In the genomic region with DNA sequence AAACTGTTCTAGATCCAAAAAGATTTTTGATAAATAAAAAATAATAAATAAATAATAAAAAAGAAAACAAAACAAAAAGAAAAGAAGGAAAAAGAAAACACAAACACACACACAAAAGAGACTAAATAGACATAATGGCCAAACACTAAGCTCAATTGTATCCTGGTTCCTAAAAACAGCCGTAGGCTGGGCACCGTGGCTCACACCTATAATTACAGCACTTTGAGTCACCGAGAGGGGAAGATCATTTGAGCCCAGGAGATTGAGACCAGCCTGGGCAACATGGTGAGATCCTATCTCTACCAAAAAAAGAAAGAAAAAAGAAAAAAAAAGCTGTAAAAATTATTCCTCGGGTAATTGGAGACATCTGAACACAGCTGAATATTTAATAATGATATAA, we compare ENCODE assay signal across 26 cellular contexts. TPM values are rescaled to one million over a fixed set of nuclear protein-coding genes. Genes with fewer than 3 reads are reported as not detected.
DNase-seq lines count a peak whose midpoint lies in the region; ATAC-seq and TF ChIP-seq lines count a peak whose summit lies in the region.
"Had no signal": no experiment of that assay in that cellular context is flagged by ENCODE, and none has a peak within 500 bp of the region (broad histone marks: within the 10 kb centered on the region; RNA-seq: fewer than 3 reads in every experiment).

No MANE protein-coding gene starts in this region.

- H3K9me3 Mint-ChIP-seq in T-helper 1 cell treated with Interleukin-12 subunit alpha and Interleukin-12 subunit beta and Interleukin-4 antibody, amounts not matched to agents 30 μg/mL and 1 μg/mL, for 36 hours: no peaks in the 10 kb centered on the region

- peak; percentile 60 for ATAC-seq in esophagus mucosa
- ATAC-seq: activated CD8-positive, alpha-beta memory T cell treated with anti-CD3 and anti-CD28 coated beads, Interleukin-2, amount 10 ng/mL, durations not matched to agents 7 days and 5 days had no signal

- no peaks in the 10 kb centered on the region for H3K27me3 Mint-ChIP-seq in T-helper 1 cell treated with Interleukin-12 subunit alpha and Interleukin-12 subunit beta and Interleukin-4 antibody, amounts not matched to agents 30 μg/mL and 1 μg/mL, for 36 hours (ENCODE audit: low read depth)
- H3K27me3 Mint-ChIP-seq: activated CD8-positive, alpha-beta memory T cell treated with anti-CD3 and anti-CD28 coated beads, Interleukin-2, amount 10 ng/mL, durations not matched to agents 7 days and 5 days; activated naive CD8-positive, alpha-beta T cell had no signal

- intact Hi-C loops in cardiac septum (cut with DNase I): no loop called here

- 64% methylated on average over 4 of the region's 4 CpGs for WGBS in smooth muscle cell (ENCODE audit: low lambda C conversion rate)

- TF ChIP-seq CTCF in OCI-LY3 (IDR thresholded peaks at IDR 0.05; ENCODE audit: low read depth, low read length) (no peak), smooth muscle cell (IDR thresholded peaks at IDR 0.05; ENCODE audit: borderline replicate concordance, insufficient read depth, poor library complexity, severe bottlenecking) (no peak), BE2C (IDR thresholded peaks at IDR 0.05; ENCODE audit: low read depth, low read length) (no peak)

- no peaks in the 10 kb centered on the region for H3K27me3 ChIP-seq in OCI-LY3 (ENCODE audit: low read depth, low read length)
- H3K27me3 ChIP-seq in smooth muscle cell (ENCODE audit: low read depth): no peaks in the 10 kb centered on the region
- H3K27me3 ChIP-seq in Karpas-422 (ENCODE audit: low read length): no peaks in the 10 kb centered on the region
- H3K27me3 ChIP-seq in BE2C: no peaks in the 10 kb centered on the region
- H3K27me3 ChIP-seq: ascending aorta, esophagus muscularis mucosa, transverse colon had no signal

- H3K9ac ChIP-seq in OCI-LY3 (ENCODE audit: low read length) (no peak overlapping the region), smooth muscle cell (ENCODE audit: low read depth) (no peak overlapping the region), Karpas-422 (ENCODE audit: low read length) (no peak overlapping the region)

- H3K36me3 ChIP-seq in OCI-LY3 (replicated peaks; ENCODE audit: low read depth, low read length) (no peaks in the 10 kb centered on the region), smooth muscle cell (ENCODE audit: low read depth) (peaks cover 4% of the 10 kb centered on the region), Karpas-422 (ENCODE audit: insufficient read depth, low read length) (no peaks in the 10 kb centered on the region), BE2C (no peaks in the 10 kb centered on the region)

- H3K27ac ChIP-seq in OCI-LY3 (ENCODE audit: low read length) (no peak overlapping the region), smooth muscle cell (ENCODE audit: low read depth) (peak overlapping the region; percentile 90), Karpas-422 (ENCODE audit: low read length) (no peak overlapping the region)
- H3K27ac ChIP-seq: ascending aorta, esophagus muscularis mucosa, transverse colon had no signal

- H3K4me2 ChIP-seq in OCI-LY3 (ENCODE audit: low read length) (peak overlapping the region; percentile 4; the same call in 1 of the 2 replicates), smooth muscle cell (no peak overlapping the region), Karpas-422 (ENCODE audit: low read depth, low read length, poor library complexity, severe bottlenecking) (no peak overlapping the region)

- no peak overlapping the region for H3K4me3 Mint-ChIP-seq in T-helper 1 cell treated with Interleukin-12 subunit alpha and Interleukin-12 subunit beta and Interleukin-4 antibody, amounts not matched to agents 30 μg/mL and 1 μg/mL, for 36 hours
- H3K4me3 Mint-ChIP-seq: activated CD8-positive, alpha-beta memory T cell treated with anti-CD3 and anti-CD28 coated beads, Interleukin-2, amount 10 ng/mL, durations not matched to agents 7 days and 5 days; activated naive CD8-positive, alpha-beta T cell had no signal

- H3K4me3 ChIP-seq in OCI-LY3 (ENCODE audit: low read length): no peak overlapping the region
- H3K4me3 ChIP-seq in smooth muscle cell: no peak overlapping the region
- H3K4me3 ChIP-seq in Karpas-422 (ENCODE audit: low read length): no peak overlapping the region
- no peak overlapping the region for H3K4me3 ChIP-seq in BE2C (ENCODE audit: low read depth, low read length)
- H3K4me3 ChIP-seq: ascending aorta, esophagus muscularis mucosa, lung, transverse colon had no signal

- H3K9me2 ChIP-seq in Karpas-422 (replicated peaks; ENCODE audit: insufficient read depth, low read length): no peaks in the 10 kb centered on the region

- H3K9me3 ChIP-seq in OCI-LY3 (ENCODE audit: insufficient read depth, low read length) (no peaks in the 10 kb centered on the region), smooth muscle cell (replicated peaks; ENCODE audit: low read depth) (no peaks in the 10 kb centered on the region), Karpas-422 (ENCODE audit: low read length) (no peaks in the 10 kb centered on the region), BE2C (no peaks in the 10 kb centered on the region)
- H3K9me3 ChIP-seq: ascending aorta, esophagus muscularis mucosa, transverse colon had no signal

- H3K4me1 Mint-ChIP-seq in T-helper 1 cell treated with Interleukin-12 subunit alpha and Interleukin-12 subunit beta and Interleukin-4 antibody, amounts not matched to agents 30 μg/mL and 1 μg/mL, for 36 hours (ENCODE audit: low read depth): peaks cover 9% of the 10 kb centered on the region

- no peaks in the 10 kb centered on the region for H3F3A ChIP-seq in smooth muscle cell (ENCODE audit: low read depth)

- H4K20me1 ChIP-seq in OCI-LY3 (ENCODE audit: insufficient read depth, low read length) (no peaks in the 10 kb centered on the region), smooth muscle cell (ENCODE audit: low read depth) (peaks cover 18% of the 10 kb centered on the region), Karpas-422 (ENCODE audit: insufficient read depth, low read depth, low read length) (no peaks in the 10 kb centered on the region)

- H3K4me1 ChIP-seq in OCI-LY3 (ENCODE audit: low read length): peaks cover 12% of the 10 kb centered on the region; the same call in 1 of the 2 replicates
- peaks cover 4% of the 10 kb centered on the region for H3K4me1 ChIP-seq in smooth muscle cell (ENCODE audit: low read depth)
- peaks cover 3% of the 10 kb centered on the region; the same call in 1 of the 2 replicates for H3K4me1 ChIP-seq in Karpas-422 (ENCODE audit: low read length)
- no peaks in the 10 kb centered on the region for H3K4me1 ChIP-seq in BE2C
- H3K4me1 ChIP-seq: ascending aorta had no signal

- peak overlapping the region; percentile 46 for H3K27ac Mint-ChIP-seq in T-helper 1 cell treated with Interleukin-12 subunit alpha and Interleukin-12 subunit beta and Interleukin-4 antibody, amounts not matched to agents 30 μg/mL and 1 μg/mL, for 36 hours
- H3K27ac Mint-ChIP-seq: activated CD8-positive, alpha-beta memory T cell treated with anti-CD3 and anti-CD28 coated beads, Interleukin-2, amount 10 ng/mL, durations not matched to agents 7 days and 5 days; activated naive CD8-positive, alpha-beta T cell had no signal

- H3K36me3 Mint-ChIP-seq in T-helper 1 cell treated with Interleukin-12 subunit alpha and Interleukin-12 subunit beta and Interleukin-4 antibody, amounts not matched to agents 30 μg/mL and 1 μg/mL, for 36 hours (ENCODE audit: low read depth): peaks cover 14% of the 10 kb centered on the region

- no peak overlapping the region for H2AFZ ChIP-seq in OCI-LY3 (ENCODE audit: low read depth, low read length)
- no peak overlapping the region for H2AFZ ChIP-seq in smooth muscle cell (ENCODE audit: low read depth)
- H2AFZ ChIP-seq in Karpas-422 (ENCODE audit: low read length): no peak overlapping the region

- H3K79me2 ChIP-seq in OCI-LY3 (ENCODE audit: low read length) (no peaks in the 10 kb centered on the region), smooth muscle cell (ENCODE audit: low read depth) (peaks cover 14% of the 10 kb centered on the region), Karpas-422 (ENCODE audit: low read length) (no peaks in the 10 kb centered on the region)

- DNase-seq in T-helper 1 cell (no peak), smooth muscle cell (lab: John Stamatoyannopoulos, UW; ENCODE audit: unreplicated experiment) (no peak), Karpas-422 (no peak), cardiac septum (ENCODE audit: low spot score) (no peak), BE2C (no peak)
- DNase-seq: activated CD4-positive, alpha-beta T cell treated with anti-CD3 and anti-CD28 coated beads for 48 hours; activated CD8-positive, alpha-beta memory T cell treated with anti-CD3 and anti-CD28 coated beads, Interleukin-2, amount 10 ng/mL, durations not matched to agents 7 days and 5 days; effector CD4-positive, alpha-beta T cell; EL; MM.1S; NCI-H1436 treated with DMSO at 0.1 percent for 48 hours; NCI-H510A treated with DMSO at 0.1 percent for 48 hours; occipital lobe; Right ventricle myocardium superior; transverse colon had no signal

RNA-seq across cellular contexts. Expression of a gene that starts 8.9 kb away (rescaled TPM):
- 81.9 TPM for total RNA-seq in esophagus mucosa
- 45.4 and 61.1 TPM in 2 replicates for total RNA-seq in smooth muscle cell
- 57.6 and 61.4 TPM in 2 replicates for polyA plus RNA-seq in smooth muscle cell
- 6.7 and 13.6 TPM in 2 replicates for total RNA-seq in Karpas-422 (2014; rRNA removed; shearing (Covaris generic); ENCODE audit: low replicate concordance)
- 12.2 TPM for total RNA-seq in cardiac septum
- polyA plus RNA-seq in BE2C (2012; ENCODE audit: insufficient read depth, insufficient read length, low read depth): 12.9 TPM

RNA-seq across cellular contexts. Expression of a gene that starts 13.5 kb away (rescaled TPM):
- total RNA-seq in esophagus mucosa (52.2 TPM), smooth muscle cell (7.2 and 8.9 TPM in 2 replicates), cardiac septum (7.3 TPM)
- 8.6 and 17.4 TPM in 2 replicates for polyA plus RNA-seq in smooth muscle cell
- total RNA-seq in Karpas-422 (2014; rRNA removed; shearing (Covaris generic); ENCODE audit: low replicate concordance): 5.6 and 9.9 TPM in 2 replicates
- polyA plus RNA-seq in BE2C (2012; ENCODE audit: insufficient read depth, insufficient read length, low read depth): 8.1 TPM

RNA-seq across cellular contexts. Expression of a gene that starts 14.9 kb away (rescaled TPM):
- 0.72 TPM for total RNA-seq in esophagus mucosa
- 0.18 TPM in 1 of 2 replicates, not detected in the other for total RNA-seq in smooth muscle cell
- polyA plus RNA-seq in smooth muscle cell: 1.7 and 2.4 TPM in 2 replicates
- total RNA-seq in Karpas-422 (2014; rRNA removed; shearing (Covaris generic); ENCODE audit: low replicate concordance): 0.34 TPM in 1 of 2 replicates, not detected in the other
- 1.7 TPM for total RNA-seq in cardiac septum
- 2.0 TPM for polyA plus RNA-seq in BE2C (2012; ENCODE audit: insufficient read depth, insufficient read length, low read depth)
- total RNA-seq: ascending aorta, H4, kidney epithelial cell had no signal

RNA-seq across cellular contexts. Expression of a gene that starts 52.6 kb away (rescaled TPM):
- total RNA-seq in esophagus mucosa: 739 TPM
- 12.7 and 20.6 TPM in 2 replicates for total RNA-seq in smooth muscle cell
- polyA plus RNA-seq in smooth muscle cell: 17.9 and 36.9 TPM in 2 replicates
- not detected in 2 replicates for total RNA-seq in Karpas-422 (2014; rRNA removed; shearing (Covaris generic); ENCODE audit: low replicate concordance)
- not detected for total RNA-seq in cardiac septum
- not detected for polyA plus RNA-seq in BE2C (2012; ENCODE audit: insufficient read depth, insufficient read length, low read depth)
- total RNA-seq: ascending aorta, cerebellum, occipital lobe, OCI-LY7 had no signal

RNA-seq across cellular contexts. Expression of a gene that starts 57.3 kb away (rescaled TPM):
- total RNA-seq in esophagus mucosa: 15.6 TPM
- total RNA-seq in smooth muscle cell: 19.0 and 24.9 TPM in 2 replicates
- polyA plus RNA-seq in smooth muscle cell: 35.1 and 43.0 TPM in 2 replicates
- total RNA-seq in Karpas-422 (2014; rRNA removed; shearing (Covaris generic); ENCODE audit: low replicate concordance): 40.6 and 70.1 TPM in 2 replicates
- total RNA-seq in cardiac septum: 17.9 TPM
- 17.7 TPM for polyA plus RNA-seq in BE2C (2012; ENCODE audit: insufficient read depth, insufficient read length, low read depth)
